In the genomic region with DNA sequence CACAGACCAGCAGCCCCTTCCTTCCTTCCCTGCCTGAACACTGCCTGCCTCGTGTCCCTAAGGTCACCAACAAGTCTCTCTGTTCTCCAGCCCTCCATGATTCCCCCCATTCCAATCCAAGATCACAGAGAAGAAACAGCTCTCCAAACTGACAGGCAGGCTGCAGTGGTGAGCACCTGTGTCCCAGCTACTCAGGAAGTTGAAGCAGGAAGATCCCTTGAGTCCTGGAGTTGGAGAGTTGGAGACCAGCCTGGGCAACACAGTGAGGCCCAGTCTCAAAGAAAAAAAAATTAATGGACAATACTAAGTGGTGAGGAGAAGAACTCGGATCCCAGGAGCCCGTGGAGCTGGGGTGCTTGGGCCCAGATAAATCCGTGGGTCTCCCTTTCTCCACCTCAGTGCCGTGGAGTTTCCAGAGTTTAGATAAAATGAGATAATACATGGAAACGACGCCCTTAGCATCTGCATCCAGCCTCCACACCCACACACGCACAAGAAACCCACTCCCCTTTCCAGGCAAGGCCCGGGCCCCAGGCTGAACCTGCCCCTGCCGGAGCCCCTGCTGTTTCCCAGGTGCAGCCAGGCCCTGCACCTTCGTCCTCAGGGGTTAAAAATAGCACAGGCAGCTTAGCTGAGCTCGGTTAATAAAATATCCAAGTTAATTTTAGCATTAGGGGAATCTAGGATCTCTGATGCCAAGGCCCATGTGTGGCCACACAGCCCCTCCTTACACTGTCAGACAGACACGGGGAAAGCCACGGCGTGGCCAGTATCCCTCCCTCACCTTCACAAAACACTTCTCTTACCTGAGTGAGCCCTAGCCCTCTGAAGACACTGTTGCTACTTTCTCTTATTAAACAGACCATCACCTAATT, we compare ENCODE assay signal across 1 cellular context.
TF ChIP-seq lines count a peak whose summit lies in the region.

No MANE protein-coding gene starts in this region.

TF ChIP-seq in GM12878, 131 proteins besides CTCF, POLR2A, EP300 and RAD21:
- TF ChIP-seq NBN (IDR thresholded peaks at IDR 0.05) (no peak), HDAC2 (IDR thresholded peaks at IDR 0.05) (no peak), ZNF24 (IDR thresholded peaks at IDR 0.05) (no peak), TAF1 (IDR thresholded peaks at IDR 0.05; ENCODE audit: borderline replicate concordance, low read depth, low read length) (no peak), HCFC1 (IDR thresholded peaks at IDR 0.05; ENCODE audit: low read length) (no peak), TBL1XR1 (IDR thresholded peaks at IDR 0.05; ENCODE audit: low read depth, low read length) (no peak), DPF2 (IDR thresholded peaks at IDR 0.05) (no peak), CBX5 (IDR thresholded peaks at IDR 0.05; ENCODE audit: low read depth) (no peak), NR2F1 (conservative IDR thresholded peaks at IDR 0.05) (no peak), POU2F2 (IDR thresholded peaks at IDR 0.05; ENCODE audit: borderline replicate concordance, low read depth, low read length) (no peak), CEBPB (IDR thresholded peaks at IDR 0.05; ENCODE audit: borderline replicate concordance in 1 of 2, low read depth in 2 of 2, low read length in 2 of 2) (no peak), LARP7 (IDR thresholded peaks at IDR 0.05) (no peak), JUNB (IDR thresholded peaks at IDR 0.05) (no peak)
- TF ChIP-seq, protein P1, sequence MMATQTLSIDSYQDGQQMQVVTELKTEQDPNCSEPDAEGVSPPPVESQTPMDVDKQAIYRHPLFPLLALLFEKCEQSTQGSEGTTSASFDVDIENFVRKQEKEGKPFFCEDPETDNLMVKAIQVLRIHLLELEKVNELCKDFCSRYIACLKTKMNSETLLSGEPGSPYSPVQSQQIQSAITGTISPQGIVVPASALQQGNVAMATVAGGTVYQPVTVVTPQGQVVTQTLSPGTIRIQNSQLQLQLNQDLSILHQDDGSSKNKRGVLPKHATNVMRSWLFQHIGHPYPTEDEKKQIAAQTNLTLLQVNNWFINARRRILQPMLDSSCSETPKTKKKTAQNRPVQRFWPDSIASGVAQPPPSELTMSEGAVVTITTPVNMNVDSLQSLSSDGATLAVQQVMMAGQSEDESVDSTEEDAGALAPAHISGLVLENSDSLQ (IDR thresholded peaks at IDR 0.05), result no peak
- TF ChIP-seq, protein P2, sequence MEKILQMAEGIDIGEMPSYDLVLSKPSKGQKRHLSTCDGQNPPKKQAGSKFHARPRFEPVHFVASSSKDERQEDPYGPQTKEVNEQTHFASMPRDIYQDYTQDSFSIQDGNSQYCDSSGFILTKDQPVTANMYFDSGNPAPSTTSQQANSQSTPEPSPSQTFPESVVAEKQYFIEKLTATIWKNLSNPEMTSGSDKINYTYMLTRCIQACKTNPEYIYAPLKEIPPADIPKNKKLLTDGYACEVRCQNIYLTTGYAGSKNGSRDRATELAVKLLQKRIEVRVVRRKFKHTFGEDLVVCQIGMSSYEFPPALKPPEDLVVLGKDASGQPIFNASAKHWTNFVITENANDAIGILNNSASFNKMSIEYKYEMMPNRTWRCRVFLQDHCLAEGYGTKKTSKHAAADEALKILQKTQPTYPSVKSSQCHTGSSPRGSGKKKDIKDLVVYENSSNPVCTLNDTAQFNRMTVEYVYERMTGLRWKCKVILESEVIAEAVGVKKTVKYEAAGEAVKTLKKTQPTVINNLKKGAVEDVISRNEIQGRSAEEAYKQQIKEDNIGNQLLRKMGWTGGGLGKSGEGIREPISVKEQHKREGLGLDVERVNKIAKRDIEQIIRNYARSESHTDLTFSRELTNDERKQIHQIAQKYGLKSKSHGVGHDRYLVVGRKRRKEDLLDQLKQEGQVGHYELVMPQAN (conservative IDR thresholded peaks at IDR 0.05), result no peak
- TF ChIP-seq, protein P3, sequence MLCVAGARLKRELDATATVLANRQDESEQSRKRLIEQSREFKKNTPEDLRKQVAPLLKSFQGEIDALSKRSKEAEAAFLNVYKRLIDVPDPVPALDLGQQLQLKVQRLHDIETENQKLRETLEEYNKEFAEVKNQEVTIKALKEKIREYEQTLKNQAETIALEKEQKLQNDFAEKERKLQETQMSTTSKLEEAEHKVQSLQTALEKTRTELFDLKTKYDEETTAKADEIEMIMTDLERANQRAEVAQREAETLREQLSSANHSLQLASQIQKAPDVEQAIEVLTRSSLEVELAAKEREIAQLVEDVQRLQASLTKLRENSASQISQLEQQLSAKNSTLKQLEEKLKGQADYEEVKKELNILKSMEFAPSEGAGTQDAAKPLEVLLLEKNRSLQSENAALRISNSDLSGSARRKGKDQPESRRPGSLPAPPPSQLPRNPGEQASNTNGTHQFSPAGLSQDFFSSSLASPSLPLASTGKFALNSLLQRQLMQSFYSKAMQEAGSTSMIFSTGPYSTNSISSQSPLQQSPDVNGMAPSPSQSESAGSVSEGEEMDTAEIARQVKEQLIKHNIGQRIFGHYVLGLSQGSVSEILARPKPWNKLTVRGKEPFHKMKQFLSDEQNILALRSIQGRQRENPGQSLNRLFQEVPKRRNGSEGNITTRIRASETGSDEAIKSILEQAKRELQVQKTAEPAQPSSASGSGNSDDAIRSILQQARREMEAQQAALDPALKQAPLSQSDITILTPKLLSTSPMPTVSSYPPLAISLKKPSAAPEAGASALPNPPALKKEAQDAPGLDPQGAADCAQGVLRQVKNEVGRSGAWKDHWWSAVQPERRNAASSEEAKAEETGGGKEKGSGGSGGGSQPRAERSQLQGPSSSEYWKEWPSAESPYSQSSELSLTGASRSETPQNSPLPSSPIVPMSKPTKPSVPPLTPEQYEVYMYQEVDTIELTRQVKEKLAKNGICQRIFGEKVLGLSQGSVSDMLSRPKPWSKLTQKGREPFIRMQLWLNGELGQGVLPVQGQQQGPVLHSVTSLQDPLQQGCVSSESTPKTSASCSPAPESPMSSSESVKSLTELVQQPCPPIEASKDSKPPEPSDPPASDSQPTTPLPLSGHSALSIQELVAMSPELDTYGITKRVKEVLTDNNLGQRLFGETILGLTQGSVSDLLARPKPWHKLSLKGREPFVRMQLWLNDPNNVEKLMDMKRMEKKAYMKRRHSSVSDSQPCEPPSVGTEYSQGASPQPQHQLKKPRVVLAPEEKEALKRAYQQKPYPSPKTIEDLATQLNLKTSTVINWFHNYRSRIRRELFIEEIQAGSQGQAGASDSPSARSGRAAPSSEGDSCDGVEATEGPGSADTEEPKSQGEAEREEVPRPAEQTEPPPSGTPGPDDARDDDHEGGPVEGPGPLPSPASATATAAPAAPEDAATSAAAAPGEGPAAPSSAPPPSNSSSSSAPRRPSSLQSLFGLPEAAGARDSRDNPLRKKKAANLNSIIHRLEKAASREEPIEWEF (IDR thresholded peaks at IDR 0.05; ENCODE audit: insufficient replicate concordance, low read depth, low read length), result no peak
- TF ChIP-seq, protein P4, sequence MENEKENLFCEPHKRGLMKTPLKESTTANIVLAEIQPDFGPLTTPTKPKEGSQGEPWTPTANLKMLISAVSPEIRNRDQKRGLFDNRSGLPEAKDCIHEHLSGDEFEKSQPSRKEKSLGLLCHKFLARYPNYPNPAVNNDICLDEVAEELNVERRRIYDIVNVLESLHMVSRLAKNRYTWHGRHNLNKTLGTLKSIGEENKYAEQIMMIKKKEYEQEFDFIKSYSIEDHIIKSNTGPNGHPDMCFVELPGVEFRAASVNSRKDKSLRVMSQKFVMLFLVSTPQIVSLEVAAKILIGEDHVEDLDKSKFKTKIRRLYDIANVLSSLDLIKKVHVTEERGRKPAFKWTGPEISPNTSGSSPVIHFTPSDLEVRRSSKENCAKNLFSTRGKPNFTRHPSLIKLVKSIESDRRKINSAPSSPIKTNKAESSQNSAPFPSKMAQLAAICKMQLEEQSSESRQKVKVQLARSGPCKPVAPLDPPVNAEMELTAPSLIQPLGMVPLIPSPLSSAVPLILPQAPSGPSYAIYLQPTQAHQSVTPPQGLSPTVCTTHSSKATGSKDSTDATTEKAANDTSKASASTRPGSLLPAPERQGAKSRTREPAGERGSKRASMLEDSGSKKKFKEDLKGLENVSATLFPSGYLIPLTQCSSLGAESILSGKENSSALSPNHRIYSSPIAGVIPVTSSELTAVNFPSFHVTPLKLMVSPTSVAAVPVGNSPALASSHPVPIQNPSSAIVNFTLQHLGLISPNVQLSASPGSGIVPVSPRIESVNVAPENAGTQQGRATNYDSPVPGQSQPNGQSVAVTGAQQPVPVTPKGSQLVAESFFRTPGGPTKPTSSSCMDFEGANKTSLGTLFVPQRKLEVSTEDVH (IDR thresholded peaks at IDR 0.05; ENCODE audit: low read depth, partially characterized antibody), result no peak
- TF ChIP-seq, protein P5, sequence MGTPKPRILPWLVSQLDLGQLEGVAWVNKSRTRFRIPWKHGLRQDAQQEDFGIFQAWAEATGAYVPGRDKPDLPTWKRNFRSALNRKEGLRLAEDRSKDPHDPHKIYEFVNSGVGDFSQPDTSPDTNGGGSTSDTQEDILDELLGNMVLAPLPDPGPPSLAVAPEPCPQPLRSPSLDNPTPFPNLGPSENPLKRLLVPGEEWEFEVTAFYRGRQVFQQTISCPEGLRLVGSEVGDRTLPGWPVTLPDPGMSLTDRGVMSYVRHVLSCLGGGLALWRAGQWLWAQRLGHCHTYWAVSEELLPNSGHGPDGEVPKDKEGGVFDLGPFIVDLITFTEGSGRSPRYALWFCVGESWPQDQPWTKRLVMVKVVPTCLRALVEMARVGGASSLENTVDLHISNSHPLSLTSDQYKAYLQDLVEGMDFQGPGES (IDR thresholded peaks at IDR 0.05), result no peak
